In the genomic region with DNA sequence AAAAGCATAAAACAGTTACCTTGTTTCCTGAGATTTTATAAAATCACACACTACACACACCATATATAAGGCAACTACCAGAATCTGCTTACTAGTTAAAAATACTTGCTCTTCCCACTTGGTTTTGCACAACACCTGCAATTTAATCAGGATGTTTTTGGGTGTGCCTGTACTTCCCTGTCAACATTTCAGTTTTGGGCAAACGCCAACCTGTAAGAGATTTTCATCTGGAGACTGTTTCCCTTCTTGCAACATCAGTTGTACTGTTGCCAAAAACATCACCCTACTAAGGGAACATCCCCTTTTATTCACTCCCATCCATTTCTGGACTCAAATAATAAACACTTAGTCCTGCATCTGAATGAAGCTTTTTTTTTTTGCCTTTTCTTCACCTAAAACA, we compare ENCODE assay signal across 8 cellular contexts.
A peak's percentile ranks its signal among the peaks of the same experiment; 100 is the strongest.
DNase-seq lines count a peak whose midpoint lies in the region; ATAC-seq lines count a peak whose summit lies in the region.

No MANE protein-coding gene starts in this region.

- peak; percentile 83 for ATAC-seq in esophagus mucosa
- ATAC-seq in HG03045 (IDR thresholded peaks at IDR 0.05; ENCODE audit: unreplicated experiment) = no peak

- DNase-seq in DMS53 (lab: John Stamatoyannopoulos, UW) (peak; percentile 25), DMS53 treated with DMSO at 0.1 percent for 48 hours (lab: John Stamatoyannopoulos, UW; ENCODE audit: unreplicated experiment) (no peak), NOMO-1 (lab: John Stamatoyannopoulos, UW; ENCODE audit: unreplicated experiment in 2 of 2) (peak; percentile 55 to 70), skeletal muscle cell (ENCODE audit: low read depth) (peak; percentile 97), mesenteric fat pad (ENCODE audit: low spot score) (no peak), UCSD-AML1 (lab: John Stamatoyannopoulos, UW; ENCODE audit: unreplicated experiment) (no peak)

- no peak overlapping the region for H3K4me3 ChIP-seq in skeletal muscle cell (ENCODE audit: low read depth, low read length)

Comparison
In these comparisons a context has a peak if more than half of its experiments do, and no peak if none do; other contexts are left out.
1. DNase-seq: peak in DMS53 (single experiment), NOMO-1 (2 of 2) and skeletal muscle cell (single experiment); none in DMS53 treated with DMSO at 0.1 percent for 48 hours (single experiment), mesenteric fat pad (single experiment) and UCSD-AML1 (single experiment).